15 cellular contexts compared by ENCODE assay signal in genomic region chr17:67438669-67439068, GRCh38.
DNase-seq lines count a peak whose midpoint lies in the region; ATAC-seq and TF ChIP-seq lines count a peak whose summit lies in the region.
"Had no signal": no experiment of that assay in that cellular context is flagged by ENCODE, and none has a peak within 500 bp of the region (broad histone marks: within the 10 kb centered on the region; RNA-seq: fewer than 3 reads in every experiment).

No MANE protein-coding gene starts in this region.

- H3K27me3 Mint-ChIP-seq in activated T-cell treated with anti-CD3 and anti-CD28 coated beads, Interleukin-2, amount 50 U/mL, for 72 hours (ENCODE audit: low read depth), result no peaks in the 10 kb centered on the region
- H3K27me3 Mint-ChIP-seq in activated CD8-positive, alpha-beta T cell treated with anti-CD3 and anti-CD28 coated beads, Interleukin-2, amount 10 ng/mL, durations not matched to agents 7 days and 5 days (ENCODE audit: low read depth), result no peaks in the 10 kb centered on the region
- H3K27me3 Mint-ChIP-seq in natural killer cell treated with Interleukin-12 subunit alpha and Interleukin-12 subunit beta and Interleukin-15 and Interleukin-18, amount 100 ng/mL, for 72 hours, result no peaks in the 10 kb centered on the region
- H3K27me3 Mint-ChIP-seq in nephron progenitor cell (ENCODE audit: low read depth, poor library complexity), result no peaks in the 10 kb centered on the region

- DNase-seq in activated T-cell treated with anti-CD3 and anti-CD28 coated beads, Interleukin-2, amount 50 U/mL, for 72 hours, result no peak
- no peak for DNase-seq in activated T-cell treated with anti-CD3 and anti-CD28 coated beads, Interleukin-2, amount 50 U/mL, for 1 hour
- DNase-seq in H7 (peak; percentile 52), nephron progenitor cell (no peak), NCI-H128 (lab: John Stamatoyannopoulos, UW; ENCODE audit: unreplicated experiment) (no peak)
- no peak for DNase-seq in activated CD8-positive, alpha-beta T cell treated with anti-CD3 and anti-CD28 coated beads, Interleukin-2, amount 10 ng/mL, durations not matched to agents 7 days and 5 days
- DNase-seq in natural killer cell treated with Interleukin-12 subunit alpha and Interleukin-12 subunit beta and Interleukin-15 and Interleukin-18, amount 100 ng/mL, for 72 hours (ENCODE audit: low spot score), result no peak
- no peak for DNase-seq in stimulated activated CD4-positive, alpha-beta T cell treated with anti-CD3 and anti-CD28 coated beads, Interleukin-2, amount 100 ng/mL, for 48 hours
- DNase-seq: hippocampal formation; MM.1S; NCI-H2081 treated with DMSO at 0.1 percent for 48 hours; NCI-H526; occipital lobe; stimulated activated CD4-positive, alpha-beta T cell treated with anti-CD3 and anti-CD28 coated beads, Interleukin-2, amount 100 ng/mL, for 24 hours; testis had no signal

- TF ChIP-seq CTCF in nephron progenitor cell (IDR thresholded peaks at IDR 0.05), result no peak

- H3K4me1 Mint-ChIP-seq in activated T-cell treated with anti-CD3 and anti-CD28 coated beads, Interleukin-2, amount 50 U/mL, for 72 hours (ENCODE audit: low read depth), result peaks cover 97% of the 10 kb centered on the region
- H3K4me1 Mint-ChIP-seq in activated CD8-positive, alpha-beta T cell treated with anti-CD3 and anti-CD28 coated beads, Interleukin-2, amount 10 ng/mL, durations not matched to agents 7 days and 5 days (ENCODE audit: low read depth), result peaks cover 81% of the 10 kb centered on the region
- H3K4me1 Mint-ChIP-seq in natural killer cell treated with Interleukin-12 subunit alpha and Interleukin-12 subunit beta and Interleukin-15 and Interleukin-18, amount 100 ng/mL, for 72 hours (ENCODE audit: low read depth in 2 of 2), result peaks cover 62 to 74% of the 10 kb centered on the region in 2 donors
- peaks cover 34% of the 10 kb centered on the region for H3K4me1 Mint-ChIP-seq in nephron progenitor cell

- POLR2A ChIA-PET in activated CD8-positive, alpha-beta T cell treated with anti-CD3 and anti-CD28 coated beads, Interleukin-2, amount 10 ng/mL, durations not matched to agents 7 days and 5 days (lab: Charles Lee), result interaction anchor here (1.5 to 8.0 kb wide), 3 partner anchors 14 to 39 kb away, joined by 10 to 190 read pairs (median 10); no protein-coding TSS in a partner anchor

- no peaks in the 10 kb centered on the region for H3K9me3 Mint-ChIP-seq in activated T-cell treated with anti-CD3 and anti-CD28 coated beads, Interleukin-2, amount 50 U/mL, for 72 hours
- H3K9me3 Mint-ChIP-seq in activated CD8-positive, alpha-beta T cell treated with anti-CD3 and anti-CD28 coated beads, Interleukin-2, amount 10 ng/mL, durations not matched to agents 7 days and 5 days (ENCODE audit: insufficient read depth), result no peaks in the 10 kb centered on the region
- no peaks in the 10 kb centered on the region for H3K9me3 Mint-ChIP-seq in natural killer cell treated with Interleukin-12 subunit alpha and Interleukin-12 subunit beta and Interleukin-15 and Interleukin-18, amount 100 ng/mL, for 72 hours
- no peaks in the 10 kb centered on the region for H3K9me3 Mint-ChIP-seq in nephron progenitor cell

- peak overlapping the region; percentile 12 to 38 for H3K4me3 Mint-ChIP-seq in activated T-cell treated with anti-CD3 and anti-CD28 coated beads, Interleukin-2, amount 50 U/mL, for 72 hours
- no peak overlapping the region for H3K4me3 Mint-ChIP-seq in activated CD8-positive, alpha-beta T cell treated with anti-CD3 and anti-CD28 coated beads, Interleukin-2, amount 10 ng/mL, durations not matched to agents 7 days and 5 days
- H3K4me3 Mint-ChIP-seq in natural killer cell treated with Interleukin-12 subunit alpha and Interleukin-12 subunit beta and Interleukin-15 and Interleukin-18, amount 100 ng/mL, for 72 hours, result peak overlapping the region; percentile 20
- no peak overlapping the region for H3K4me3 Mint-ChIP-seq in nephron progenitor cell

- no peak overlapping the region for H3K4me3 ChIP-seq in H7 (ENCODE audit: insufficient read depth, low read depth, low read length)
- H3K4me3 ChIP-seq: testis had no signal

- CTCF ChIA-PET in activated CD8-positive, alpha-beta T cell treated with anti-CD3 and anti-CD28 coated beads, Interleukin-2, amount 10 ng/mL, durations not matched to agents 7 days and 5 days (lab: Charles Lee), result interaction anchor here (0.8 to 7.7 kb wide), 6 partner anchors 12 to 60 kb away, joined by 3 to 110 read pairs (median 4); partner anchors contain the start of gene PITPNC1

- H3K36me3 ChIP-seq in H7 (replicated peaks; ENCODE audit: control insufficient read depth, insufficient read depth, low read length), result no peaks in the 10 kb centered on the region

- peak overlapping the region; percentile 67 for H3K27ac Mint-ChIP-seq in activated T-cell treated with anti-CD3 and anti-CD28 coated beads, Interleukin-2, amount 50 U/mL, for 72 hours
- peak overlapping the region; percentile 68 for H3K27ac Mint-ChIP-seq in activated CD8-positive, alpha-beta T cell treated with anti-CD3 and anti-CD28 coated beads, Interleukin-2, amount 10 ng/mL, durations not matched to agents 7 days and 5 days
- H3K27ac Mint-ChIP-seq in natural killer cell treated with Interleukin-12 subunit alpha and Interleukin-12 subunit beta and Interleukin-15 and Interleukin-18, amount 100 ng/mL, for 72 hours, result peak overlapping the region; percentile 80 to 94
- no peak overlapping the region for H3K27ac Mint-ChIP-seq in nephron progenitor cell

- ATAC-seq in activated T-cell treated with anti-CD3 and anti-CD28 coated beads, Interleukin-2, amount 50 U/mL, for 72 hours (replicated peaks in 1 of 2), result no peak
- no peak for ATAC-seq in activated CD8-positive, alpha-beta T cell treated with anti-CD3 and anti-CD28 coated beads, Interleukin-2, amount 10 ng/mL, durations not matched to agents 7 days and 5 days
- no peak for ATAC-seq in natural killer cell treated with Interleukin-12 subunit alpha and Interleukin-12 subunit beta and Interleukin-15 and Interleukin-18, amount 100 ng/mL, for 72 hours

- H3K27me3 ChIP-seq in H7 (ENCODE audit: control insufficient read depth, insufficient read depth, low read length), result no peaks in the 10 kb centered on the region
- H3K27me3 ChIP-seq: testis had no signal

- no peaks in the 10 kb centered on the region for H3K36me3 Mint-ChIP-seq in activated T-cell treated with anti-CD3 and anti-CD28 coated beads, Interleukin-2, amount 50 U/mL, for 72 hours (ENCODE audit: insufficient read depth in 2 of 2)
- H3K36me3 Mint-ChIP-seq in activated CD8-positive, alpha-beta T cell treated with anti-CD3 and anti-CD28 coated beads, Interleukin-2, amount 10 ng/mL, durations not matched to agents 7 days and 5 days (ENCODE audit: low read depth), result peaks cover 27% of the 10 kb centered on the region
- no peaks in the 10 kb centered on the region for H3K36me3 Mint-ChIP-seq in natural killer cell treated with Interleukin-12 subunit alpha and Interleukin-12 subunit beta and Interleukin-15 and Interleukin-18, amount 100 ng/mL, for 72 hours
- no peaks in the 10 kb centered on the region for H3K36me3 Mint-ChIP-seq in nephron progenitor cell (ENCODE audit: low read depth)

Comparison
In these comparisons a context has a peak if more than half of its experiments do, and no peak if none do; other contexts are left out.
1. H3K4me3 Mint-ChIP-seq: peak in activated T-cell treated with anti-CD3 and anti-CD28 coated beads, Interleukin-2, amount 50 U/mL, for 72 hours (2 of 2) and natural killer cell treated with Interleukin-12 subunit alpha and Interleukin-12 subunit beta and Interleukin-15 and Interleukin-18, amount 100 ng/mL, for 72 hours (single experiment); none in activated CD8-positive, alpha-beta T cell treated with anti-CD3 and anti-CD28 coated beads, Interleukin-2, amount 10 ng/mL, durations not matched to agents 7 days and 5 days (single experiment) and nephron progenitor cell (single experiment).